Comparison of ENCODE assay signal across 1 cellular context in genomic region chr6:41723178-41723935, GRCh38.
TF ChIP-seq lines count a peak whose summit lies in the region.

No MANE protein-coding gene starts in this region.

TF ChIP-seq in HepG2, 621 proteins besides CTCF, POLR2A, EP300 and RAD21 (continued from another document and continues in another):
- TF ChIP-seq ZNF777 (CRISPR knock-in tag; IDR thresholded peaks at IDR 0.05) (peak; percentile 100), KDM3A (CRISPR knock-in tag; IDR thresholded peaks at IDR 0.05; ENCODE audit: low read depth) (0 out of 2 replicates have a peak, but pooled peaks have one; percentile 53), SRF (IDR thresholded peaks at IDR 0.05; ENCODE audit: low read depth, low read length) (no peak), ZBTB38 (CRISPR knock-in tag; IDR thresholded peaks at IDR 0.05) (peak; percentile 49; the same call in 1 of the 2 replicates), HIC2 (CRISPR knock-in tag; IDR thresholded peaks at IDR 0.05; ENCODE audit: low read depth) (peak; percentile 53; the same call in 1 of the 2 replicates), SMAD1 (CRISPR knock-in tag; IDR thresholded peaks at IDR 0.05; ENCODE audit: borderline replicate concordance, low read depth) (0 out of 2 replicates have a peak, but pooled peaks have one; percentile 48), ZNF143 (CRISPR knock-in tag; IDR thresholded peaks at IDR 0.05) (peak; percentile 34; the same call in 1 of the 2 replicates), AHR (CRISPR knock-in tag; IDR thresholded peaks at IDR 0.05) (no peak), ZNF781 (CRISPR knock-in tag; IDR thresholded peaks at IDR 0.05; ENCODE audit: borderline replicate concordance, not compliant biosample characterization) (peak; percentile 47), CBX5 (CRISPR knock-in tag; IDR thresholded peaks at IDR 0.05; ENCODE audit: borderline replicate concordance) (peak; percentile 92; the same call in 1 of the 2 replicates), SMARCE1 (IDR thresholded peaks at IDR 0.05; ENCODE audit: borderline replicate concordance) (no peak), ZNF841 (CRISPR knock-in tag; IDR thresholded peaks at IDR 0.05; ENCODE audit: borderline replicate concordance) (no peak), KDM5A (IDR thresholded peaks at IDR 0.05; ENCODE audit: borderline replicate concordance, low read length) (no peak), ZNF780A (CRISPR knock-in tag; IDR thresholded peaks at IDR 0.05) (no peak), NCOA2 (CRISPR knock-in tag; IDR thresholded peaks at IDR 0.05) (peak; percentile 61), FOXO1 (CRISPR knock-in tag; IDR thresholded peaks at IDR 0.05) (peak; percentile 73; the same call in 1 of the 2 replicates), ZKSCAN5 (CRISPR knock-in tag; IDR thresholded peaks at IDR 0.05) (no peak), POLR2AphosphoS2 (IDR thresholded peaks at IDR 0.05; ENCODE audit: low read depth, low read length) (no peak), RELA (CRISPR knock-in tag; IDR thresholded peaks at IDR 0.05) (0 out of 2 replicates have a peak, but pooled peaks have one; percentile 64), ZNF776 (CRISPR knock-in tag; IDR thresholded peaks at IDR 0.05) (0 out of 2 replicates have a peak, but pooled peaks have one; percentile 43), ZMYM3 (CRISPR knock-in tag; IDR thresholded peaks at IDR 0.05) (peak; percentile 82; the same call in 1 of the 2 replicates), FOXJ3 (CRISPR knock-in tag; IDR thresholded peaks at IDR 0.05; ENCODE audit: borderline replicate concordance) (peak; percentile 64; the same call in 1 of the 2 replicates), HDAC2 (CRISPR knock-in tag; IDR thresholded peaks at IDR 0.05) (peak; percentile 83; the same call in 1 of the 2 replicates), ISX (CRISPR knock-in tag; conservative IDR thresholded peaks at IDR 0.05) (no peak), RXRA (CRISPR knock-in tag; IDR thresholded peaks at IDR 0.05) (peak; percentile 75), ZBTB21 (CRISPR knock-in tag; IDR thresholded peaks at IDR 0.05) (no peak), GABPA (IDR thresholded peaks at IDR 0.05; ENCODE audit: low read depth, low read length) (peak; percentile 35; the same call in 1 of the 2 replicates), GABPA (CRISPR knock-in tag; IDR thresholded peaks at IDR 0.05; ENCODE audit: low read depth) (peak; percentile 84), FOSL2 (CRISPR knock-in tag; IDR thresholded peaks at IDR 0.05) (peak; percentile 90), TBP (CRISPR knock-in tag; IDR thresholded peaks at IDR 0.05) (no peak), ZNF20 (CRISPR knock-in tag; IDR thresholded peaks at IDR 0.05) (no peak), ZNF75D (CRISPR knock-in tag; IDR thresholded peaks at IDR 0.05; ENCODE audit: borderline replicate concordance) (no peak), ZNF556 (CRISPR knock-in tag; IDR thresholded peaks at IDR 0.05; ENCODE audit: borderline replicate concordance) (peak; percentile 94), NR2F2 (IDR thresholded peaks at IDR 0.05; ENCODE audit: borderline replicate concordance, low read depth) (no peak), POLR2G (IDR thresholded peaks at IDR 0.05; ENCODE audit: low read depth, low read length) (peak; percentile 59), ZFYVE20 (CRISPR knock-in tag; IDR thresholded peaks at IDR 0.05; ENCODE audit: borderline replicate concordance, low read depth) (no peak), IKZF5 (CRISPR knock-in tag; IDR thresholded peaks at IDR 0.05) (peak; percentile 51; the same call in 1 of the 2 replicates), XBP1 (CRISPR knock-in tag; IDR thresholded peaks at IDR 0.05) (no peak), UBTF (CRISPR knock-in tag; IDR thresholded peaks at IDR 0.05) (peak; percentile 72), RBFOX2 (IDR thresholded peaks at IDR 0.05; ENCODE audit: low read depth, low read length) (peak; percentile 58), MIER3 (CRISPR knock-in tag; IDR thresholded peaks at IDR 0.05; ENCODE audit: borderline replicate concordance) (0 out of 2 replicates have a peak, but pooled peaks have one; percentile 17), BCL6 (CRISPR knock-in tag; IDR thresholded peaks at IDR 0.05) (peak; percentile 55), KAT8 (CRISPR knock-in tag; IDR thresholded peaks at IDR 0.05) (peak; percentile 74), ZNF773 (CRISPR knock-in tag; IDR thresholded peaks at IDR 0.05; ENCODE audit: borderline replicate concordance) (0 out of 2 replicates have a peak, but pooled peaks have one; percentile 34), ZSCAN29 (CRISPR knock-in tag; conservative IDR thresholded peaks at IDR 0.05) (no peak), ZNF672 (CRISPR knock-in tag; IDR thresholded peaks at IDR 0.05) (no peak), MED8 (CRISPR knock-in tag; IDR thresholded peaks at IDR 0.05; ENCODE audit: insufficient replicate concordance) (peak; percentile 60), HOXA7 (CRISPR knock-in tag; IDR thresholded peaks at IDR 0.05) (no peak)
- TF ChIP-seq, protein P1, sequence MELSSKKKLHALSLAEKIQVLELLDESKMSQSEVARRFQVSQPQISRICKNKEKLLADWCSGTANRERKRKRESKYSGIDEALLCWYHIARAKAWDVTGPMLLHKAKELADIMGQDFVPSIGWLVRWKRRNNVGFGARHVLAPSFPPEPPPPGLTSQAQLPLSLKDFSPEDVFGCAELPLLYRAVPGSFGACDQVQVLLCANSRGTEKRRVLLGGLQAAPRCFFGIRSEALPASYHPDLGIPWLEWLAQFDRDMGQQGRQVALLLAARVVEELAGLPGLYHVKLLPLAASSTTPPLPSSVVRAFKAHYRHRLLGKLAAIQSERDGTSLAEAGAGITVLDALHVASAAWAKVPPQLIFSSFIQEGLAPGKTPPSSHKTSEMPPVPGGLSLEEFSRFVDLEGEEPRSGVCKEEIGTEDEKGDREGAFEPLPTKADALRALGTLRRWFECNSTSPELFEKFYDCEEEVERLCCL (CRISPR knock-in tag; IDR thresholded peaks at IDR 0.05; ENCODE audit: borderline replicate concordance) = 0 out of 2 replicates have a peak, but pooled peaks have one; percentile 64
- TF ChIP-seq, protein P2, sequence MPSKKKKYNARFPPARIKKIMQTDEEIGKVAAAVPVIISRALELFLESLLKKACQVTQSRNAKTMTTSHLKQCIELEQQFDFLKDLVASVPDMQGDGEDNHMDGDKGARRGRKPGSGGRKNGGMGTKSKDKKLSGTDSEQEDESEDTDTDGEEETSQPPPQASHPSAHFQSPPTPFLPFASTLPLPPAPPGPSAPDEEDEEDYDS (CRISPR knock-in tag; IDR thresholded peaks at IDR 0.05) = 0 out of 2 replicates have a peak, but pooled peaks have one; percentile 38
- TF ChIP-seq, protein P3, sequence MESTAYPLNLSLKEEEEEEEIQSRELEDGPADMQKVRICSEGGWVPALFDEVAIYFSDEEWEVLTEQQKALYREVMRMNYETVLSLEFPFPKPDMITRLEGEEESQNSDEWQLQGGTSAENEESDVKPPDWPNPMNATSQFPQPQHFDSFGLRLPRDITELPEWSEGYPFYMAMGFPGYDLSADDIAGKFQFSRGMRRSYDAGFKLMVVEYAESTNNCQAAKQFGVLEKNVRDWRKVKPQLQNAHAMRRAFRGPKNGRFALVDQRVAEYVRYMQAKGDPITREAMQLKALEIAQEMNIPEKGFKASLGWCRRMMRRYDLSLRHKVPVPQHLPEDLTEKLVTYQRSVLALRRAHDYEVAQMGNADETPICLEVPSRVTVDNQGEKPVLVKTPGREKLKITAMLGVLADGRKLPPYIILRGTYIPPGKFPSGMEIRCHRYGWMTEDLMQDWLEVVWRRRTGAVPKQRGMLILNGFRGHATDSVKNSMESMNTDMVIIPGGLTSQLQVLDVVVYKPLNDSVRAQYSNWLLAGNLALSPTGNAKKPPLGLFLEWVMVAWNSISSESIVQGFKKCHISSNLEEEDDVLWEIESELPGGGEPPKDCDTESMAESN (CRISPR knock-in tag; conservative IDR thresholded peaks at IDR 0.05) = no peak
- TF ChIP-seq, protein P4, sequence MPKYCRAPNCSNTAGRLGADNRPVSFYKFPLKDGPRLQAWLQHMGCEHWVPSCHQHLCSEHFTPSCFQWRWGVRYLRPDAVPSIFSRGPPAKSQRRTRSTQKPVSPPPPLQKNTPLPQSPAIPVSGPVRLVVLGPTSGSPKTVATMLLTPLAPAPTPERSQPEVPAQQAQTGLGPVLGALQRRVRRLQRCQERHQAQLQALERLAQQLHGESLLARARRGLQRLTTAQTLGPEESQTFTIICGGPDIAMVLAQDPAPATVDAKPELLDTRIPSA (CRISPR knock-in tag; IDR thresholded peaks at IDR 0.05; ENCODE audit: borderline replicate concordance) = no peak
- TF ChIP-seq, protein P5, sequence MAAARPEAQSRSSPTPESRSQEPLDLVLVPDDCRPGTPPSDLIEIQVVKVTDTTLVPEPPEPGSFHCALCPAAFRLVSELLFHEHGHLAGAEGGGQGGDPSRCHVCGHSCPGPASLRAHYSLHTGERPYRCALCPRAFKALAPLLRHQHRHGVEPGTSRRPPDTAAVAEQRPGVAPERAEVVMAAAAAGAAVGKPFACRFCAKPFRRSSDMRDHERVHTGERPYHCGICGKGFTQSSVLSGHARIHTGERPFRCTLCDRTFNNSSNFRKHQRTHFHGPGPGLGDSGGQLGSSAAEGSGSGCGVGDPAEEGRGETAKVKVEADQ (CRISPR knock-in tag; IDR thresholded peaks at IDR 0.05; ENCODE audit: borderline replicate concordance) = peak; percentile 71; the same call in 1 of the 2 replicates
- TF ChIP-seq, protein P6, sequence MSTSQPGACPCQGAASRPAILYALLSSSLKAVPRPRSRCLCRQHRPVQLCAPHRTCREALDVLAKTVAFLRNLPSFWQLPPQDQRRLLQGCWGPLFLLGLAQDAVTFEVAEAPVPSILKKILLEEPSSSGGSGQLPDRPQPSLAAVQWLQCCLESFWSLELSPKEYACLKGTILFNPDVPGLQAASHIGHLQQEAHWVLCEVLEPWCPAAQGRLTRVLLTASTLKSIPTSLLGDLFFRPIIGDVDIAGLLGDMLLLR (CRISPR knock-in tag; IDR thresholded peaks at IDR 0.05) = 0 out of 2 replicates have a peak, but pooled peaks have one; percentile 35
- TF ChIP-seq, protein P7, sequence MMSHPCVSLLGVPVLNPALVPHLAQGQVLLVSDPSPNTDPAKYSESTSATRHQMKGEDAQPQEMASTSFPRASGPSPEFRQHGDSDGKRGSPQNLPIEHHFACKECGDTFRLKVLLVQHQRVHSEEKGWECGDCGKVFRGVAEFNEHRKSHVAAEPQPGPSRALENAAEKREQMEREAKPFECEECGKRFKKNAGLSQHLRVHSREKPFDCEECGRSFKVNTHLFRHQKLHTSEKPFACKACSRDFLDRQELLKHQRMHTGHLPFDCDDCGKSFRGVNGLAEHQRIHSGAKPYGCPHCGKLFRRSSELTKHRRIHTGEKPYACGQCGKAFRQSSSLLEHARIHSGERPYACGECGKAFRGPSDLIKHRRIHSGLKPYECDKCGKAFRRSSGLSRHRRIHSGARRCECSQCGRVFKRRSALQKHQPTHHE (CRISPR knock-in tag; IDR thresholded peaks at IDR 0.05; ENCODE audit: borderline replicate concordance) = 0 out of 2 replicates have a peak, but pooled peaks have one; percentile 37
- TF ChIP-seq, protein P8, sequence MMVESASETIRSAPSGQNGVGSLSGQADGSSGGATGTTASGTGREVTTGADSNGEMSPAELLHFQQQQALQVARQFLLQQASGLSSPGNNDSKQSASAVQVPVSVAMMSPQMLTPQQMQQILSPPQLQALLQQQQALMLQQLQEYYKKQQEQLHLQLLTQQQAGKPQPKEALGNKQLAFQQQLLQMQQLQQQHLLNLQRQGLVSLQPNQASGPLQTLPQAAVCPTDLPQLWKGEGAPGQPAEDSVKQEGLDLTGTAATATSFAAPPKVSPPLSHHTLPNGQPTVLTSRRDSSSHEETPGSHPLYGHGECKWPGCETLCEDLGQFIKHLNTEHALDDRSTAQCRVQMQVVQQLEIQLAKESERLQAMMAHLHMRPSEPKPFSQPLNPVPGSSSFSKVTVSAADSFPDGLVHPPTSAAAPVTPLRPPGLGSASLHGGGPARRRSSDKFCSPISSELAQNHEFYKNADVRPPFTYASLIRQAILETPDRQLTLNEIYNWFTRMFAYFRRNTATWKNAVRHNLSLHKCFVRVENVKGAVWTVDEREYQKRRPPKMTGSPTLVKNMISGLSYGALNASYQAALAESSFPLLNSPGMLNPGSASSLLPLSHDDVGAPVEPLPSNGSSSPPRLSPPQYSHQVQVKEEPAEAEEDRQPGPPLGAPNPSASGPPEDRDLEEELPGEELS (CRISPR knock-in tag; IDR thresholded peaks at IDR 0.05) = peak; percentile 74
